Comparison of ENCODE assay signal across 19 cellular contexts in the genomic region with DNA sequence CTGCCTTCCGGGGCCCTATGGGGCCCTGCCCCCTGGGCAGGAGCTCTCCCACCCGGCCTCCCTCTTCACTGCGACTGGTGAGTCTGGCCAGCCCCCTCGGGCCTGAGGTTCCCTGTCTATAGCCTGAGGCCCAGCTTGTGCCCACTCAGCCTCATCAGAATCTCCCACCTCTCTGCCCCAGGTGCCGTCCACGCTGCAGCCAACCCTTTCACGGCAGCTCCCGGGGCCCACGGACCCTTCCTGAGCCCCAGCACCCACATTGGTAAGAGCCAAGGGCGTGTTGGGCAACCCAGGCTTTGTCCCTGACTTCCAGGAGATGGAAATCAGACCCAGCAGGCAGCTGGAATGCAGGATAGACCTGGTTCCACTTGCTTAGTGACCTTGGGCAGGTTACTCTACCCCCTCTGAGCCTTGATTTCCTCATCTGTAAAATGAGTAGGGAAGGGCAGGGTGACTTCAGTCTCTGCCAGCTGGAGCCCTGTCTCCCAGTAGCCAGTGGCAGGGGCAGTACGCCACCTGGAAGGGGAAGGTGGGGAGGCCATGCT. TPM values are rescaled to one million over a fixed set of nuclear protein-coding genes. Genes with fewer than 3 reads are reported as not detected.
DNase-seq lines count a peak whose midpoint lies in the region; ATAC-seq and TF ChIP-seq lines count a peak whose summit lies in the region.
"Had no signal": no experiment of that assay in that cellular context is flagged by ENCODE, and none has a peak within 500 bp of the region (broad histone marks: within the 10 kb centered on the region; RNA-seq: fewer than 3 reads in every experiment).

No MANE protein-coding gene starts in this region.

- H3K36me3 ChIP-seq in psoas muscle (ENCODE audit: insufficient read depth in 1 of 2, low read depth in 1 of 2), result peaks cover 31 to 85% of the 10 kb centered on the region in 2 donors

- TF ChIP-seq CTCF in endothelial cell (IDR thresholded peaks at IDR 0.05; ENCODE audit: unreplicated experiment) (no peak), psoas muscle (IDR thresholded peaks at IDR 0.05) (no peak)

- intact Hi-C loops in psoas muscle (cut with DNase I), result no loop called here

- peaks cover 16% of the 10 kb centered on the region for H3K4me1 ChIP-seq in psoas muscle

- H3K27ac ChIP-seq in psoas muscle, result peak overlapping the region; percentile 30
- H3K27ac ChIP-seq: BLaER1, Peyer's patch had no signal

- H3K4me3 ChIP-seq in psoas muscle, result no peak overlapping the region
- H3K4me3 ChIP-seq: BLaER1, MG63, Peyer's patch had no signal

- no peaks in the 10 kb centered on the region for H3K9me3 Mint-ChIP-seq in activated naive CD4-positive, alpha-beta T cell treated with anti-CD3 and anti-CD28 coated beads, Interleukin-2, amount 50 U/mL, for 72 hours
- H3K9me3 Mint-ChIP-seq in endothelial cell (ENCODE audit: unreplicated experiment), result no peaks in the 10 kb centered on the region
- H3K9me3 Mint-ChIP-seq: CD8-positive, alpha-beta memory T cell had no signal

- H3K27me3 Mint-ChIP-seq in T-helper 17 cell, result no peaks in the 10 kb centered on the region
- peaks cover 7% of the 10 kb centered on the region for H3K27me3 Mint-ChIP-seq in endothelial cell (ENCODE audit: unreplicated experiment)
- H3K27me3 Mint-ChIP-seq: CD8-positive, alpha-beta memory T cell had no signal

- H3K27ac Mint-ChIP-seq in activated naive CD4-positive, alpha-beta T cell treated with anti-CD3 and anti-CD28 coated beads, Interleukin-2, amount 50 U/mL, for 72 hours, result peak overlapping the region; percentile 68 to 71
- peak overlapping the region; percentile 86 for H3K27ac Mint-ChIP-seq in T-helper 17 cell
- H3K27ac Mint-ChIP-seq in endothelial cell (ENCODE audit: unreplicated experiment), result no peak overlapping the region

- H3K36me3 Mint-ChIP-seq in activated naive CD4-positive, alpha-beta T cell treated with anti-CD3 and anti-CD28 coated beads, Interleukin-2, amount 50 U/mL, for 72 hours, result peaks cover 12 to 24% of the 10 kb centered on the region in 2 donors
- H3K36me3 Mint-ChIP-seq in T-helper 17 cell (ENCODE audit: low read depth) (peaks cover 10% of the 10 kb centered on the region), endothelial cell (ENCODE audit: low read depth, unreplicated experiment) (peaks cover 45% of the 10 kb centered on the region)

- H3K9me3 ChIP-seq in T-helper 17 cell (ENCODE audit: control insufficient read depth, low read length, poor library complexity, severe bottlenecking), result no peaks in the 10 kb centered on the region
- H3K9me3 ChIP-seq in psoas muscle, result no peaks in the 10 kb centered on the region
- H3K9me3 ChIP-seq: BLaER1, MG63, Peyer's patch had no signal

- ATAC-seq in activated naive CD4-positive, alpha-beta T cell treated with anti-CD3 and anti-CD28 coated beads, Interleukin-2, amount 50 U/mL, for 72 hours, result peak in 1 of 2 donors; percentile 14
- ATAC-seq in T-helper 17 cell (no peak), psoas muscle (peak in 3 of 4 donors; percentile 23 to 29 (median 28)), HG02973 (IDR thresholded peaks at IDR 0.05; ENCODE audit: unreplicated experiment) (no peak)
- ATAC-seq: HCT116 had no signal

- no peak overlapping the region for H3K4me3 Mint-ChIP-seq in T-helper 17 cell
- peak overlapping the region; percentile 78 for H3K4me3 Mint-ChIP-seq in endothelial cell (ENCODE audit: unreplicated experiment)
- H3K4me3 Mint-ChIP-seq: CD8-positive, alpha-beta memory T cell had no signal

- DNase-seq in activated naive CD4-positive, alpha-beta T cell treated with anti-CD3 and anti-CD28 coated beads, Interleukin-2, amount 50 U/mL, for 72 hours (ENCODE audit: low spot score in 2 of 2), result no peak
- DNase-seq in activated naive CD4-positive, alpha-beta T cell treated with anti-CD3 and anti-CD28 coated beads, Interleukin-2, amount 50 U/mL, for 16 hours, result no peak
- no peak for DNase-seq in T-helper 17 cell
- DNase-seq in endothelial cell (ENCODE audit: low spot score), result no peak
- no peak for DNase-seq in psoas muscle
- no peak for DNase-seq in iPS-NIHi11 (ENCODE audit: low spot score)
- no peak for DNase-seq in GF-D8 (lab: John Stamatoyannopoulos, UW)
- DNase-seq: CD8-positive, alpha-beta memory T cell; DMS79 treated with DMSO at 0.1 percent for 48 hours; MG63; NCI-H1092 treated with DMSO at 0.1 percent for 48 hours; NCI-H2107; NCI-H226; NCI-H524 treated with DMSO at 0.1 percent for 48 hours; Peyer's patch; SHP77 had no signal

- H3K27me3 ChIP-seq in psoas muscle (ENCODE audit: insufficient read depth in 3 of 3, low read length in 2 of 3), result no peaks in the 10 kb centered on the region
- H3K27me3 ChIP-seq: BLaER1, MG63, Peyer's patch had no signal

- WGBS in psoas muscle, 3 donors, result 75 to 90% (median 86%) methylated on average over 11 of the region's 11 CpGs

- H3K4me1 Mint-ChIP-seq in T-helper 17 cell (peaks cover 19% of the 10 kb centered on the region), endothelial cell (ENCODE audit: unreplicated experiment) (peaks cover 4% of the 10 kb centered on the region)

RNA-seq across cellular contexts. Expression of gene FBRS, which starts 9.2 kb away (rescaled TPM):
- 100 to 1,000 TPM; 104 to 117 TPM for total RNA-seq in activated naive CD4-positive, alpha-beta T cell treated with anti-CD3 and anti-CD28 coated beads, Interleukin-2, amount 50 U/mL, for 72 hours
- 100 to 1,000 TPM; 217 to 246 TPM for total RNA-seq in T-helper 17 cell
- total RNA-seq in endothelial cell (ENCODE audit: unreplicated experiment), result 60.9 TPM
- total RNA-seq in psoas muscle, result 10 to 100 TPM; 31.2 to 58.5 (median 38.6) TPM
- polyA plus RNA-seq in psoas muscle, result 10 to 100 TPM; 24.8 to 35.5 (median 29.3) TPM

RNA-seq across cellular contexts. Expression of gene PRR14, which starts 16.7 kb away (rescaled TPM):
- total RNA-seq in activated naive CD4-positive, alpha-beta T cell treated with anti-CD3 and anti-CD28 coated beads, Interleukin-2, amount 50 U/mL, for 72 hours, result 100 to 1,000 TPM; 103 to 111 TPM
- 10 to 100 TPM; 74.1 to 89.1 TPM for total RNA-seq in T-helper 17 cell
- total RNA-seq in endothelial cell (ENCODE audit: unreplicated experiment), result 45.3 TPM
- total RNA-seq in psoas muscle, result 10 to 100 TPM; 13.4 to 26.4 (median 15.9) TPM
- polyA plus RNA-seq in psoas muscle, result 10 to 100 TPM; 23.8 to 26.8 (median 25.5) TPM

RNA-seq across cellular contexts. Expression of gene SRCAP, which starts 31.5 kb away (rescaled TPM):
- 10 to 100 TPM; 61.6 to 76.8 TPM for total RNA-seq in activated naive CD4-positive, alpha-beta T cell treated with anti-CD3 and anti-CD28 coated beads, Interleukin-2, amount 50 U/mL, for 72 hours
- total RNA-seq in T-helper 17 cell (10 to 100 TPM; 86.9 to 90.5 TPM), endothelial cell (ENCODE audit: unreplicated experiment) (62.2 TPM), psoas muscle (10 to 100 TPM; 37.8 to 50.1 (median 45.2) TPM)
- 10 to 100 TPM in 1 of 3 donors, 1 to 10 TPM in 2; 4.4 to 32.7 (median 4.5) TPM for polyA plus RNA-seq in psoas muscle

RNA-seq across cellular contexts. Expression of gene ZNF689, which starts 57.2 kb away (rescaled TPM):
- total RNA-seq in activated naive CD4-positive, alpha-beta T cell treated with anti-CD3 and anti-CD28 coated beads, Interleukin-2, amount 50 U/mL, for 72 hours, result 10 to 100 TPM; 11.6 to 13.7 TPM
- total RNA-seq in T-helper 17 cell, result 10 to 100 TPM in 1 of 2 donors, 1 to 10 TPM in 1; 8.3 to 14.4 TPM
- total RNA-seq in endothelial cell (ENCODE audit: unreplicated experiment), result 12.0 TPM
- 1 to 10 TPM; 3.4 to 9.6 (median 5.8) TPM for total RNA-seq in psoas muscle
- 1 to 10 TPM; 3.6 to 6.1 (median 5.4) TPM for polyA plus RNA-seq in psoas muscle

Comparison
In these comparisons a context has a peak if more than half of its experiments do, and no peak if none do; other contexts are left out.
1. ATAC-seq: peak in psoas muscle (3 of 4); none in T-helper 17 cell (single experiment) and HG02973 (single experiment).